2 cellular contexts compared by ENCODE assay signal in the genomic region with DNA sequence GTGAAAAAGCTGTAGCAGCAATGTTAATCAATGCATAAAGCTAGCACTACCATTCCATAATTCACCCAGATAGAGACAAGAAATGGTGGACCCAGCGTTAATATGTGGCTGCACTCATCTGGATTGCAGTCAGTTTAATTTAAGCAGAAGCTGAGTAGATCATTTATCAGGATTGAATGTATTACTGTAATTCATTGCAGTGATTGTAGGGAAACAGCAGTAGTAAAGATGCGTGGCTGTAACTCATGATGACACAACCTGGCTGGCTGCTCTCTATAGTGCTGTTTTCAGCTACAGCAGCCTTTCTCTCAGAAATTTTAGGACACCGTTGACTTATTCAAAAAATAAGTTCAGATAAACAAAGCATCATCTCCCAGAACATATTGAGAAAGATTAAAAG.
TF ChIP-seq lines count a peak whose summit lies in the region.

No MANE protein-coding gene starts in this region.

TF ChIP-seq in SK-N-SH, 30 proteins besides CTCF, POLR2A, EP300 and RAD21 (continued from another document):
- TF ChIP-seq, protein P1, sequence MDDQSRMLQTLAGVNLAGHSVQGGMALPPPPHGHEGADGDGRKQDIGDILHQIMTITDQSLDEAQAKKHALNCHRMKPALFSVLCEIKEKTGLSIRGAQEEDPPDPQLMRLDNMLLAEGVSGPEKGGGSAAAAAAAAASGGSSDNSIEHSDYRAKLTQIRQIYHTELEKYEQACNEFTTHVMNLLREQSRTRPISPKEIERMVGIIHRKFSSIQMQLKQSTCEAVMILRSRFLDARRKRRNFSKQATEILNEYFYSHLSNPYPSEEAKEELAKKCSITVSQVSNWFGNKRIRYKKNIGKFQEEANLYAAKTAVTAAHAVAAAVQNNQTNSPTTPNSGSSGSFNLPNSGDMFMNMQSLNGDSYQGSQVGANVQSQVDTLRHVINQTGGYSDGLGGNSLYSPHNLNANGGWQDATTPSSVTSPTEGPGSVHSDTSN (IDR thresholded peaks at IDR 0.05) = no peak

TF ChIP-seq in SK-N-SH treated with all-trans-retinoic acid at 6 μM for 48 hours, 23 proteins besides CTCF, POLR2A, EP300 and RAD21 (continued from another document):
- TF ChIP-seq, protein P2, sequence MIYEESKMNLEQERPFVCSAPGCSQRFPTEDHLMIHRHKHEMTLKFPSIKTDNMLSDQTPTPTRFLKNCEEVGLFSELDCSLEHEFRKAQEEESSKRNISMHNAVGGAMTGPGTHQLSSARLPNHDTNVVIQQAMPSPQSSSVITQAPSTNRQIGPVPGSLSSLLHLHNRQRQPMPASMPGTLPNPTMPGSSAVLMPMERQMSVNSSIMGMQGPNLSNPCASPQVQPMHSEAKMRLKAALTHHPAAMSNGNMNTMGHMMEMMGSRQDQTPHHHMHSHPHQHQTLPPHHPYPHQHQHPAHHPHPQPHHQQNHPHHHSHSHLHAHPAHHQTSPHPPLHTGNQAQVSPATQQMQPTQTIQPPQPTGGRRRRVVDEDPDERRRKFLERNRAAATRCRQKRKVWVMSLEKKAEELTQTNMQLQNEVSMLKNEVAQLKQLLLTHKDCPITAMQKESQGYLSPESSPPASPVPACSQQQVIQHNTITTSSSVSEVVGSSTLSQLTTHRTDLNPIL (CRISPR knock-in tag; IDR thresholded peaks at IDR 0.05; ENCODE audit: low read depth) = no peak
- TF ChIP-seq, protein P3, sequence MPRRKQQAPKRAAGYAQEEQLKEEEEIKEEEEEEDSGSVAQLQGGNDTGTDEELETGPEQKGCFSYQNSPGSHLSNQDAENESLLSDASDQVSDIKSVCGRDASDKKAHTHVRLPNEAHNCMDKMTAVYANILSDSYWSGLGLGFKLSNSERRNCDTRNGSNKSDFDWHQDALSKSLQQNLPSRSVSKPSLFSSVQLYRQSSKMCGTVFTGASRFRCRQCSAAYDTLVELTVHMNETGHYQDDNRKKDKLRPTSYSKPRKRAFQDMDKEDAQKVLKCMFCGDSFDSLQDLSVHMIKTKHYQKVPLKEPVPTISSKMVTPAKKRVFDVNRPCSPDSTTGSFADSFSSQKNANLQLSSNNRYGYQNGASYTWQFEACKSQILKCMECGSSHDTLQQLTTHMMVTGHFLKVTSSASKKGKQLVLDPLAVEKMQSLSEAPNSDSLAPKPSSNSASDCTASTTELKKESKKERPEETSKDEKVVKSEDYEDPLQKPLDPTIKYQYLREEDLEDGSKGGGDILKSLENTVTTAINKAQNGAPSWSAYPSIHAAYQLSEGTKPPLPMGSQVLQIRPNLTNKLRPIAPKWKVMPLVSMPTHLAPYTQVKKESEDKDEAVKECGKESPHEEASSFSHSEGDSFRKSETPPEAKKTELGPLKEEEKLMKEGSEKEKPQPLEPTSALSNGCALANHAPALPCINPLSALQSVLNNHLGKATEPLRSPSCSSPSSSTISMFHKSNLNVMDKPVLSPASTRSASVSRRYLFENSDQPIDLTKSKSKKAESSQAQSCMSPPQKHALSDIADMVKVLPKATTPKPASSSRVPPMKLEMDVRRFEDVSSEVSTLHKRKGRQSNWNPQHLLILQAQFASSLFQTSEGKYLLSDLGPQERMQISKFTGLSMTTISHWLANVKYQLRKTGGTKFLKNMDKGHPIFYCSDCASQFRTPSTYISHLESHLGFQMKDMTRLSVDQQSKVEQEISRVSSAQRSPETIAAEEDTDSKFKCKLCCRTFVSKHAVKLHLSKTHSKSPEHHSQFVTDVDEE (CRISPR knock-in tag; IDR thresholded peaks at IDR 0.05) = no peak
- no peak for TF ChIP-seq ZFP3 (CRISPR knock-in tag; IDR thresholded peaks at IDR 0.05)
- no peak for TF ChIP-seq ZC3H10 (CRISPR knock-in tag; IDR thresholded peaks at IDR 0.05)
- TF ChIP-seq, protein P4, sequence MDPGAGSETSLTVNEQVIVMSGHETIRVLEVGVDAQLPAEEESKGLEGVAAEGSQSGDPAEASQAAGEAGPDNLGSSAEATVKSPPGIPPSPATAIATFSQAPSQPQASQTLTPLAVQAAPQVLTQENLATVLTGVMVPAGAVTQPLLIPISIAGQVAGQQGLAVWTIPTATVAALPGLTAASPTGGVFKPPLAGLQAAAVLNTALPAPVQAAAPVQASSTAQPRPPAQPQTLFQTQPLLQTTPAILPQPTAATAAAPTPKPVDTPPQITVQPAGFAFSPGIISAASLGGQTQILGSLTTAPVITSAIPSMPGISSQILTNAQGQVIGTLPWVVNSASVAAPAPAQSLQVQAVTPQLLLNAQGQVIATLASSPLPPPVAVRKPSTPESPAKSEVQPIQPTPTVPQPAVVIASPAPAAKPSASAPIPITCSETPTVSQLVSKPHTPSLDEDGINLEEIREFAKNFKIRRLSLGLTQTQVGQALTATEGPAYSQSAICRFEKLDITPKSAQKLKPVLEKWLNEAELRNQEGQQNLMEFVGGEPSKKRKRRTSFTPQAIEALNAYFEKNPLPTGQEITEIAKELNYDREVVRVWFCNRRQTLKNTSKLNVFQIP (CRISPR knock-in tag; IDR thresholded peaks at IDR 0.05; ENCODE audit: borderline replicate concordance, low read depth) = no peak
- no peak for TF ChIP-seq ZNF8 (CRISPR knock-in tag; IDR thresholded peaks at IDR 0.05)
- TF ChIP-seq GLIS3 (CRISPR knock-in tag; IDR thresholded peaks at IDR 0.05) = no peak
- TF ChIP-seq TCF4 (CRISPR knock-in tag; IDR thresholded peaks at IDR 0.05; ENCODE audit: borderline replicate concordance) = no peak
